In the genomic region with DNA sequence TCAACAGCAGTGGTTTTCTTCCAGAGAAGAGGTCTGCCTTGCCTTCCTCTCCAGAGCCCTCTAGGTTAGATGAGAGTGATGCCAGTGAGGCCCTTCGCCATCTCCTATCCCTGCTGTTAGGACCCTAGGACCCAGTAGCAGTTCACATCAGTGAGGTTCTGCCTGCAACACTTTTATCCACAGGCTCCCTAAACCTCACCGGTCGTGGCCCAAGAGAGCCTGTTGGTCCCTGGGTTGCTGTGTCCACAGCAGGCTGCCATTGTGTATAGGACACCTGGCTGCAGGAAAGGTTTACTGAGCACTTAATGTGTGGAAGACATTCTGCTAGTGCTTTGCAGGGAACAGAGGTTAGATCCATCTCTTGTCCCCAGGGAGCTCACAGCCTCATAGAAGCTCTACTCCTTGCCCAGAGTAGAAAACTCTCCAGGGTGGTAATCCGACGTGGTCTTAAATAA, we compare ENCODE assay signal across 14 cellular contexts. TPM values are rescaled to one million over a fixed set of nuclear protein-coding genes. Genes with fewer than 3 reads are reported as not detected.
A peak's percentile ranks its signal among the peaks of the same experiment; 100 is the strongest.
DNase-seq lines count a peak whose midpoint lies in the region; ATAC-seq lines count a peak whose summit lies in the region.
"Had no signal": no experiment of that assay in that cellular context is flagged by ENCODE, and none has a peak within 500 bp of the region (broad histone marks: within the 10 kb centered on the region; RNA-seq: fewer than 3 reads in every experiment).

No MANE protein-coding gene starts in this region.

- DNase-seq in NCI-H748 (lab: John Stamatoyannopoulos, UW; ENCODE audit: unreplicated experiment), result peak; percentile 57
- DNase-seq in NCI-H748 treated with DMSO at 0.1 percent for 48 hours (lab: John Stamatoyannopoulos, UW), result no peak
- DNase-seq in NCI-H146 (lab: John Stamatoyannopoulos, UW), result peak; percentile 58
- peak; percentile 85 for DNase-seq in NCI-H82 (lab: John Stamatoyannopoulos, UW)
- DNase-seq in mesenteric fat pad (ENCODE audit: low spot score), result peak; percentile 39
- no peak for DNase-seq in medulla oblongata (ENCODE audit: extremely low spot score)
- DNase-seq in stimulated activated CD4-positive, alpha-beta T cell treated with anti-CD3 and anti-CD28 coated beads, Interleukin-4, amount 100 ng/mL, for 1 hour, result no peak
- DNase-seq: BE2C; CD4-positive, alpha-beta memory T cell; GF-D8; H7 had no signal

- ATAC-seq in HG03159 (IDR thresholded peaks at IDR 0.05; ENCODE audit: unreplicated experiment), result no peak

RNA-seq across cellular contexts. Expression of a gene that starts 17.0 kb away (rescaled TPM):
- total RNA-seq in mesenteric fat pad, result 129 TPM
- total RNA-seq: A172; CD4-positive, alpha-beta memory T cell; PC-9 had no signal

RNA-seq across cellular contexts. Expression of a gene that starts 52.3 kb away (rescaled TPM):
- 11.2 TPM for total RNA-seq in mesenteric fat pad

Comparison
In these comparisons a context has a peak if more than half of its experiments do, and no peak if none do; other contexts are left out.
1. DNase-seq: peak in NCI-H748 (single experiment), NCI-H146 (single experiment), NCI-H82 (single experiment) and mesenteric fat pad (single experiment); none in NCI-H748 treated with DMSO at 0.1 percent for 48 hours (single experiment), medulla oblongata (single experiment) and stimulated activated CD4-positive, alpha-beta T cell treated with anti-CD3 and anti-CD28 coated beads, Interleukin-4, amount 100 ng/mL, for 1 hour (single experiment).